In genomic region chr2:105791229-105791628, GRCh38 we compare ENCODE assay signal across 11 cellular contexts. TPM values are rescaled to one million over a fixed set of nuclear protein-coding genes. Genes with fewer than 3 reads are reported as not detected.
DNase-seq lines count a peak whose midpoint lies in the region; ATAC-seq and TF ChIP-seq lines count a peak whose summit lies in the region.
"Had no signal": no experiment of that assay in that cellular context is flagged by ENCODE, and none has a peak within 500 bp of the region (broad histone marks: within the 10 kb centered on the region; RNA-seq: fewer than 3 reads in every experiment).

No MANE protein-coding gene starts in this region.

- no peak for DNase-seq in stimulated activated naive CD8-positive, alpha-beta T cell treated with anti-CD3 and anti-CD28 coated beads, Interleukin-15, Interleukin-2, amounts not matched to agents 100 U/mL and 50 U/mL, for 24 hours
- no peak for DNase-seq in activated T-cell treated with anti-CD3 and anti-CD28 coated beads, Interleukin-2, amount 50 U/mL, for 72 hours
- DNase-seq in mesothelial cell of epicardium (ENCODE audit: low spot score in 2 of 2, unreplicated experiment in 2 of 2), result no peak
- no peak for DNase-seq in stimulated activated CD4-positive, alpha-beta T cell treated with anti-CD3 and anti-CD28 coated beads, Interleukin-12 subunit alpha, Interleukin-12 subunit beta, amount 100 ng/mL, for 4 hours
- no peak for DNase-seq in occipital lobe (lab: John Stamatoyannopoulos, UW)
- DNase-seq: dorsolateral prefrontal cortex, midbrain, NCI-H1048 had no signal

- no peak for ATAC-seq in stimulated activated naive CD8-positive, alpha-beta T cell treated with anti-CD3 and anti-CD28 coated beads, Interleukin-15, Interleukin-2, amounts not matched to agents 100 U/mL and 50 U/mL, for 24 hours
- ATAC-seq in activated T-cell treated with anti-CD3 and anti-CD28 coated beads, Interleukin-2, amount 50 U/mL, for 72 hours (replicated peaks in 1 of 2), result no peak
- ATAC-seq in HG03520 (IDR thresholded peaks at IDR 0.05; ENCODE audit: unreplicated experiment), result no peak
- ATAC-seq: gastroesophageal sphincter had no signal

- H3K27me3 Mint-ChIP-seq in stimulated activated naive CD8-positive, alpha-beta T cell treated with anti-CD3 and anti-CD28 coated beads, Interleukin-15, Interleukin-2, amounts not matched to agents 100 ng/mL and 50 ng/mL, for 24 hours, result no peaks in the 10 kb centered on the region
- no peaks in the 10 kb centered on the region for H3K27me3 Mint-ChIP-seq in activated T-cell treated with anti-CD3 and anti-CD28 coated beads, Interleukin-2, amount 50 U/mL, for 72 hours (ENCODE audit: low read depth)
- H3K27me3 Mint-ChIP-seq in mesothelial cell of epicardium (ENCODE audit: low read depth), result no peaks in the 10 kb centered on the region

- TF ChIP-seq CTCF in mesothelial cell of epicardium (IDR thresholded peaks at IDR 0.05; ENCODE audit: unreplicated experiment), result no peak

- peak overlapping the region; percentile 95 for H3K27ac Mint-ChIP-seq in stimulated activated naive CD8-positive, alpha-beta T cell treated with anti-CD3 and anti-CD28 coated beads, Interleukin-15, Interleukin-2, amounts not matched to agents 100 ng/mL and 50 ng/mL, for 24 hours
- peak overlapping the region; percentile 97 for H3K27ac Mint-ChIP-seq in activated T-cell treated with anti-CD3 and anti-CD28 coated beads, Interleukin-2, amount 50 U/mL, for 72 hours
- H3K27ac Mint-ChIP-seq in mesothelial cell of epicardium, result peak overlapping the region; percentile 41

- peak overlapping the region; percentile 76 for H3K4me3 Mint-ChIP-seq in stimulated activated naive CD8-positive, alpha-beta T cell treated with anti-CD3 and anti-CD28 coated beads, Interleukin-15, Interleukin-2, amounts not matched to agents 100 ng/mL and 50 ng/mL, for 24 hours
- H3K4me3 Mint-ChIP-seq in activated T-cell treated with anti-CD3 and anti-CD28 coated beads, Interleukin-2, amount 50 U/mL, for 72 hours, result peak overlapping the region in 1 of 2 donors; percentile 92
- H3K4me3 Mint-ChIP-seq in mesothelial cell of epicardium, result no peak overlapping the region

- H3K9me3 Mint-ChIP-seq in stimulated activated naive CD8-positive, alpha-beta T cell treated with anti-CD3 and anti-CD28 coated beads, Interleukin-15, Interleukin-2, amounts not matched to agents 100 ng/mL and 50 ng/mL, for 24 hours, result no peaks in the 10 kb centered on the region
- no peaks in the 10 kb centered on the region for H3K9me3 Mint-ChIP-seq in activated T-cell treated with anti-CD3 and anti-CD28 coated beads, Interleukin-2, amount 50 U/mL, for 72 hours
- H3K9me3 Mint-ChIP-seq in mesothelial cell of epicardium, result no peaks in the 10 kb centered on the region

- peaks cover 25% of the 10 kb centered on the region for H3K36me3 Mint-ChIP-seq in stimulated activated naive CD8-positive, alpha-beta T cell treated with anti-CD3 and anti-CD28 coated beads, Interleukin-15, Interleukin-2, amounts not matched to agents 100 ng/mL and 50 ng/mL, for 24 hours (ENCODE audit: low read depth)
- peaks cover 4 to 10% of the 10 kb centered on the region in 2 donors for H3K36me3 Mint-ChIP-seq in activated T-cell treated with anti-CD3 and anti-CD28 coated beads, Interleukin-2, amount 50 U/mL, for 72 hours (ENCODE audit: insufficient read depth in 2 of 2)
- H3K36me3 Mint-ChIP-seq in mesothelial cell of epicardium, result no peaks in the 10 kb centered on the region

- peaks cover 98% of the 10 kb centered on the region for H3K4me1 Mint-ChIP-seq in stimulated activated naive CD8-positive, alpha-beta T cell treated with anti-CD3 and anti-CD28 coated beads, Interleukin-15, Interleukin-2, amounts not matched to agents 100 ng/mL and 50 ng/mL, for 24 hours (ENCODE audit: low read depth)
- peaks cover 97% of the 10 kb centered on the region for H3K4me1 Mint-ChIP-seq in activated T-cell treated with anti-CD3 and anti-CD28 coated beads, Interleukin-2, amount 50 U/mL, for 72 hours (ENCODE audit: low read depth)
- peaks cover 32% of the 10 kb centered on the region for H3K4me1 Mint-ChIP-seq in mesothelial cell of epicardium

RNA-seq across cellular contexts. Expression of gene NCK2, which starts 46.5 kb away (rescaled TPM):
- total RNA-seq in activated T-cell treated with anti-CD3 and anti-CD28 coated beads, Interleukin-2, amount 50 U/mL, for 72 hours, result 100 to 1,000 TPM; 159 to 161 TPM
- 57.5 to 59.5 TPM (median 58.9 TPM) in 3 replicates for total RNA-seq in mesothelial cell of epicardium
- 86.1 TPM for total RNA-seq in occipital lobe

Comparison
In these comparisons a context has a peak if more than half of its experiments do, and no peak if none do; other contexts are left out.
1. H3K27ac Mint-ChIP-seq: peak in every context shown above with its lines; median percentile 97 in activated T-cell treated with anti-CD3 and anti-CD28 coated beads, Interleukin-2, amount 50 U/mL, for 72 hours; 95 in stimulated activated naive CD8-positive, alpha-beta T cell treated with anti-CD3 and anti-CD28 coated beads, Interleukin-15, Interleukin-2, amounts not matched to agents 100 ng/mL and 50 ng/mL, for 24 hours; 41 in mesothelial cell of epicardium.